ENCODE assay signal across 8 cellular contexts in the genomic region with DNA sequence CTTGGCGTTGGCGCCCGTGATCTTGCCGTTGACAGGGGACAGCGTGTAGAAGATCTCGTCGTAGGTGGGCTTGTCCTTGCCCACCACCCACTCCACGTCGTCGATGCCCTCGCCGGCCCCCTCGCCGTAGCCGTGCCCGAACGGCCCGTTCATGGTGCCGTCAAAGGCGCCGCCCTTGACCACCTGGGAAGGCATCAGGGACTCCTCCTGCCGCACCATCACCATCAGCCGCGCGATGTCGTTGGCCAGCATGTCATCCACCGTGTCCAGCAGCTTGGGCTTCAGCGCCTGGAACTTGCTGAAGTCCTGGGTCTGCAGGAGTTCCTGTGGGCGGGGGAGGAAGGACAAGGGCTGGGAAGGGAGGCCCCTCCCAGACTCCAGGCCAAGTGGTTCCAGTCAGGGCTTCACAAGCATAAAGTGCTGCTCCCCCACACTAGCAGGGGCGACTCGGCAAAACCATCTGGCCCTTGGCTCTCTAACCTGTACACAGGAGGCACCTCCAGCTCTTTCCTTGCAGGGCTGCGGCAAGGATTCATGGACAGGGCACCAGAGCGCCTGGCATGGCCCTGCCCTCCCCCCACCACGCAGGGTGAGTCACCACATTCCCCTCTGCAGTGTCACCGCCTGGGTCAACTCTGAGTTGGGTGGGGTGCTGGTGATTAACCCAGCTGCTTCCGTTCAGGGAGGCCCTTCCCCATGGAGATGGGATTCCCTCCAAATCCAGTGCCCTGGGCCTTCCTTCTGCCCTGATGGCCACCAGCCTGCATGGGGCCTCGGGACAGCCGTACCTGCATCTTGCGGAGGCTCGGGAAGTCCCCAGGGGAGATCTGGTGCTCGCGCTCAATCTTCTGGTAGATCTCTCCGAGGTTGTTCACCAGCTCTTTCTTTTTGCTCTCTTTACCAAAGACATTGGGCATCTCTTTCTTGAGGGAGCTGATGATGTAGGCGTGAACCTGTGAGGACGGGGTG. TPM values are rescaled to one million over a fixed set of nuclear protein-coding genes. Genes with fewer than 3 reads are reported as not detected.
DNase-seq lines count a peak whose midpoint lies in the region; ATAC-seq, FAIRE-seq and TF ChIP-seq lines count a peak whose summit lies in the region.

No MANE protein-coding gene starts in this region.

- peak overlapping the region; percentile 66 for H3K4me3 Mint-ChIP-seq in stimulated activated naive CD8-positive, alpha-beta T cell treated with anti-CD3 and anti-CD28 coated beads, Interleukin-15, Interleukin-2, amounts not matched to agents 100 ng/mL and 50 ng/mL, for 24 hours

- H3K27ac ChIP-seq in breast epithelium (peak overlapping the region; percentile 83 to 85), layer of hippocampus (ENCODE audit: low read depth, low read length) (peak overlapping the region; percentile 5)

- H3K27me3 Mint-ChIP-seq in stimulated activated naive CD8-positive, alpha-beta T cell treated with anti-CD3 and anti-CD28 coated beads, Interleukin-15, Interleukin-2, amounts not matched to agents 100 ng/mL and 50 ng/mL, for 24 hours = no peaks in the 10 kb centered on the region

- no peak for FAIRE-seq in GM12891 (lab: Jason Lieb, UNC)

- peaks cover 15 to 25% of the 10 kb centered on the region in 2 donors for H3K4me1 ChIP-seq in breast epithelium

- intact Hi-C loops in breast epithelium (cut with DNase I; ENCODE audit: low total_unique reads) = loop anchor here (10.0 kb wide), 1 partner anchor 160 kb away; the partner anchor contains the start of gene ARL2

- H3K4me3 ChIP-seq in breast epithelium = peak overlapping the region in 1 of 3 donors; percentile 26

- H3K4me1 Mint-ChIP-seq in stimulated activated naive CD8-positive, alpha-beta T cell treated with anti-CD3 and anti-CD28 coated beads, Interleukin-15, Interleukin-2, amounts not matched to agents 100 ng/mL and 50 ng/mL, for 24 hours (ENCODE audit: low read depth) = peaks cover 96% of the 10 kb centered on the region

- H3K36me3 ChIP-seq in breast epithelium = no peaks in the 10 kb centered on the region

- H3K9me3 Mint-ChIP-seq in stimulated activated naive CD8-positive, alpha-beta T cell treated with anti-CD3 and anti-CD28 coated beads, Interleukin-15, Interleukin-2, amounts not matched to agents 100 ng/mL and 50 ng/mL, for 24 hours = no peaks in the 10 kb centered on the region

- ATAC-seq in GM19452 (IDR thresholded peaks at IDR 0.05; ENCODE audit: unreplicated experiment) (no peak), HG02798 (IDR thresholded peaks at IDR 0.05; ENCODE audit: poor library complexity, unreplicated experiment) (no peak)

- no peaks in the 10 kb centered on the region for H3K27me3 ChIP-seq in breast epithelium
- no peaks in the 10 kb centered on the region for H3K27me3 ChIP-seq in layer of hippocampus (ENCODE audit: control insufficient read depth, insufficient read depth, low read length)

- DNase-seq in GM12891 (ENCODE audit: insufficient read length, low spot score) (no peak), RKO (ENCODE audit: low spot score) (peak; percentile 95), breast epithelium (ENCODE audit: low spot score in 2 of 2) (peak; percentile 68 to 81), NCI-H1048 (lab: John Stamatoyannopoulos, UW) (no peak)

- TF ChIP-seq POLR2A in GM12891 (IDR thresholded peaks at IDR 0.05; ENCODE audit: low read depth, low read length) (peak; percentile 17; the same call in 1 of the 2 replicates), breast epithelium (IDR thresholded peaks at IDR 0.05) (no peak)

- peaks cover 33% of the 10 kb centered on the region for H3K36me3 Mint-ChIP-seq in stimulated activated naive CD8-positive, alpha-beta T cell treated with anti-CD3 and anti-CD28 coated beads, Interleukin-15, Interleukin-2, amounts not matched to agents 100 ng/mL and 50 ng/mL, for 24 hours (ENCODE audit: low read depth)

- TF ChIP-seq CTCF in breast epithelium (IDR thresholded peaks at IDR 0.05) = no peak

- H3K9me3 ChIP-seq in breast epithelium = no peaks in the 10 kb centered on the region

- peak overlapping the region; percentile 89 for H3K27ac Mint-ChIP-seq in stimulated activated naive CD8-positive, alpha-beta T cell treated with anti-CD3 and anti-CD28 coated beads, Interleukin-15, Interleukin-2, amounts not matched to agents 100 ng/mL and 50 ng/mL, for 24 hours

TF ChIP-seq in GM12891, 5 proteins besides CTCF, POLR2A, EP300 and RAD21:
- TF ChIP-seq SPI1 (IDR thresholded peaks at IDR 0.05; ENCODE audit: low read depth, low read length) = no peak
- TF ChIP-seq POLR2AphosphoS5 (IDR thresholded peaks at IDR 0.05; ENCODE audit: low read depth, low read length) = no peak
- TF ChIP-seq POU2F2 (IDR thresholded peaks at IDR 0.05; ENCODE audit: low read depth, low read length) = no peak
- no peak for TF ChIP-seq PAX5 (IDR thresholded peaks at IDR 0.05; ENCODE audit: insufficient read depth, low read length, severe bottlenecking)
- TF ChIP-seq TAF1 (IDR thresholded peaks at IDR 0.05; ENCODE audit: low read depth, low read length) = no peak

RNA-seq across cellular contexts. Expression of gene CDC42BPG, which starts 10.4 kb away (rescaled TPM):
- polyA plus RNA-seq in GM12891 (2012; ENCODE audit: low read depth, missing spikeins) = 0.36 TPM
- 10 to 100 TPM in 1 of 3 donors, 1 to 10 TPM in 1, not detected in 1; 5.9 to 14.9 TPM for total RNA-seq in breast epithelium

RNA-seq across cellular contexts. Expression of gene EHD1, which starts 23.6 kb away (rescaled TPM):
- 84.7 TPM for polyA plus RNA-seq in GM12891 (2012; ENCODE audit: low read depth, missing spikeins)
- 10 to 100 TPM; 26.9 to 45.4 (median 31.2) TPM for total RNA-seq in breast epithelium

RNA-seq across cellular contexts. Expression of gene MEN1, which starts 44.5 kb away (rescaled TPM):
- polyA plus RNA-seq in GM12891 (2012; ENCODE audit: low read depth, missing spikeins) = 16.2 TPM
- total RNA-seq in breast epithelium = 10 to 100 TPM; 11.4 to 19.0 (median 14.8) TPM

RNA-seq across cellular contexts. Expression of gene MAP4K2, which starts 51.8 kb away (rescaled TPM):
- polyA plus RNA-seq in GM12891 (2012; ENCODE audit: low read depth, missing spikeins) = 30.2 TPM
- 10 to 100 TPM in 2 of 3 donors, 1 to 10 TPM in 1; 7.7 to 16.1 (median 14.0) TPM for total RNA-seq in breast epithelium

Comparison
In these comparisons a context has a peak if more than half of its experiments do, and no peak if none do; other contexts are left out.
1. DNase-seq: peak in RKO (single experiment) and breast epithelium (2 of 2); none in GM12891 (single experiment) and NCI-H1048 (single experiment).